Comparison of ENCODE assay signal across 1 cellular context in the genomic region with DNA sequence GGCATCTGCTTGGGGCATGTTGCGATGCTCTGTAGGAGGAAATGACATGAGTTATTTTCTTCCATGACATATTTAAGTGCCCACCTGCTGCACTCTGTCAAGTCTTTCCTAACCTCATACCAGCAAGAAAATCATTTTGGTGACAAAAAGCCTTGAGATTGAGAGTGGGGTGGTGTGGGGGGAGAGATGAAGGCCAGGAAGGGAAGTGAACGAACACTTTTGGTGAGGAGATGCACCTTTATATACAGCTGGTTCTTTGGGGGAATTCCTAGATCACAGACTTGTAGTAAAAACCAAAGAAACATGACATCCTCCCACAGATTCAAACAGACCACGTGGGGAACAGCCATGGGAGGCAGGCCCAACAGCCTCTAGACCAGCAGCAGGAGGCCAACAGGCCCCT.
TF ChIP-seq lines count a peak whose summit lies in the region.

No MANE protein-coding gene starts in this region.

TF ChIP-seq in WTC11, 78 proteins besides CTCF, POLR2A, EP300 and RAD21 (continued from another document):
- no peak for TF ChIP-seq NR2C2 (CRISPR knock-in tag; IDR thresholded peaks at IDR 0.05)
- TF ChIP-seq, protein P1, sequence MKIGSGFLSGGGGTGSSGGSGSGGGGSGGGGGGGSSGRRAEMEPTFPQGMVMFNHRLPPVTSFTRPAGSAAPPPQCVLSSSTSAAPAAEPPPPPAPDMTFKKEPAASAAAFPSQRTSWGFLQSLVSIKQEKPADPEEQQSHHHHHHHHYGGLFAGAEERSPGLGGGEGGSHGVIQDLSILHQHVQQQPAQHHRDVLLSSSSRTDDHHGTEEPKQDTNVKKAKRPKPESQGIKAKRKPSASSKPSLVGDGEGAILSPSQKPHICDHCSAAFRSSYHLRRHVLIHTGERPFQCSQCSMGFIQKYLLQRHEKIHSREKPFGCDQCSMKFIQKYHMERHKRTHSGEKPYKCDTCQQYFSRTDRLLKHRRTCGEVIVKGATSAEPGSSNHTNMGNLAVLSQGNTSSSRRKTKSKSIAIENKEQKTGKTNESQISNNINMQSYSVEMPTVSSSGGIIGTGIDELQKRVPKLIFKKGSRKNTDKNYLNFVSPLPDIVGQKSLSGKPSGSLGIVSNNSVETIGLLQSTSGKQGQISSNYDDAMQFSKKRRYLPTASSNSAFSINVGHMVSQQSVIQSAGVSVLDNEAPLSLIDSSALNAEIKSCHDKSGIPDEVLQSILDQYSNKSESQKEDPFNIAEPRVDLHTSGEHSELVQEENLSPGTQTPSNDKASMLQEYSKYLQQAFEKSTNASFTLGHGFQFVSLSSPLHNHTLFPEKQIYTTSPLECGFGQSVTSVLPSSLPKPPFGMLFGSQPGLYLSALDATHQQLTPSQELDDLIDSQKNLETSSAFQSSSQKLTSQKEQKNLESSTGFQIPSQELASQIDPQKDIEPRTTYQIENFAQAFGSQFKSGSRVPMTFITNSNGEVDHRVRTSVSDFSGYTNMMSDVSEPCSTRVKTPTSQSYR (CRISPR knock-in tag; IDR thresholded peaks at IDR 0.05), result no peak
